17 cellular contexts compared by ENCODE assay signal in genomic region chr13:105345116-105345515, GRCh38.
DNase-seq lines count a peak whose midpoint lies in the region; ATAC-seq and TF ChIP-seq lines count a peak whose summit lies in the region.
"Had no signal": no experiment of that assay in that cellular context is flagged by ENCODE, and none has a peak within 500 bp of the region (broad histone marks: within the 10 kb centered on the region; RNA-seq: fewer than 3 reads in every experiment).

No MANE protein-coding gene starts in this region.

- H3K4me1 ChIP-seq in RWPE2 (ENCODE audit: insufficient read depth, poor library complexity, severe bottlenecking) (peaks cover 10% of the 10 kb centered on the region), neural progenitor cell (no peaks in the 10 kb centered on the region)
- H3K4me1 ChIP-seq: A549 had no signal

- H2AFZ ChIP-seq in neural progenitor cell (replicated peaks): no peak overlapping the region
- H2AFZ ChIP-seq: GM23338 had no signal

- no peaks in the 10 kb centered on the region for H3K79me2 ChIP-seq in neural progenitor cell (ENCODE audit: low read depth)

- ATAC-seq in RWPE2 (ENCODE audit: low read depth): no peak
- ATAC-seq: A549, GM23338 had no signal

- H3K27ac ChIP-seq in RWPE2 (ENCODE audit: poor library complexity, severe bottlenecking) (peak overlapping the region; percentile 65), epithelial cell of prostate (peak overlapping the region; percentile 49), neural progenitor cell (no peak overlapping the region)
- H3K27ac ChIP-seq: A549, C4-2B had no signal

- no peaks in the 10 kb centered on the region for H3K4me1 Mint-ChIP-seq in activated CD4-positive, alpha-beta memory T cell treated with anti-CD3 and anti-CD28 coated beads, Interleukin-2, amount 10 ng/mL, durations not matched to agents 7 days and 5 days
- peaks cover 7% of the 10 kb centered on the region for H3K4me1 Mint-ChIP-seq in neural progenitor cell
- H3K4me1 Mint-ChIP-seq: CD4-positive, alpha-beta memory T cell; GM23338 had no signal

- TF ChIP-seq CTCF in RWPE2 (IDR thresholded peaks at IDR 0.05; ENCODE audit: poor library complexity, severe bottlenecking) (no peak), neural progenitor cell (IDR thresholded peaks at IDR 0.05) (no peak)

- H3K9me3 ChIP-seq in RWPE2 (ENCODE audit: severe bottlenecking) (no peaks in the 10 kb centered on the region), neural progenitor cell (ENCODE audit: low read depth) (no peaks in the 10 kb centered on the region)
- H3K9me3 ChIP-seq: A549, BE2C had no signal

- no peaks in the 10 kb centered on the region for H3K9me3 Mint-ChIP-seq in activated CD4-positive, alpha-beta memory T cell treated with anti-CD3 and anti-CD28 coated beads, Interleukin-2, amount 10 ng/mL, durations not matched to agents 7 days and 5 days
- H3K9me3 Mint-ChIP-seq in neural progenitor cell: peaks cover 6% of the 10 kb centered on the region
- H3K9me3 Mint-ChIP-seq: GM23338 had no signal

- CTCF ChIA-PET in activated CD4-positive, alpha-beta memory T cell treated with anti-CD3 and anti-CD28 coated beads, Interleukin-2, amount 10 ng/mL, durations not matched to agents 7 days and 5 days (lab: Charles Lee): no interaction called here

- H4K20me1 ChIP-seq in neural progenitor cell (ENCODE audit: low read depth): no peaks in the 10 kb centered on the region

- no peak overlapping the region for H3K27ac Mint-ChIP-seq in activated CD4-positive, alpha-beta memory T cell treated with anti-CD3 and anti-CD28 coated beads, Interleukin-2, amount 10 ng/mL, durations not matched to agents 7 days and 5 days
- H3K27ac Mint-ChIP-seq in neural progenitor cell: no peak overlapping the region
- H3K27ac Mint-ChIP-seq: CD4-positive, alpha-beta memory T cell; GM23338 had no signal

- H3K27me3 Mint-ChIP-seq in activated CD4-positive, alpha-beta memory T cell treated with anti-CD3 and anti-CD28 coated beads, Interleukin-2, amount 10 ng/mL, durations not matched to agents 7 days and 5 days: no peaks in the 10 kb centered on the region
- H3K27me3 Mint-ChIP-seq in neural progenitor cell (ENCODE audit: insufficient read depth, low read depth): no peaks in the 10 kb centered on the region

- POLR2A ChIA-PET in activated CD4-positive, alpha-beta memory T cell treated with anti-CD3 and anti-CD28 coated beads, Interleukin-2, amount 10 ng/mL, durations not matched to agents 7 days and 5 days (lab: Charles Lee): no interaction called here

- H3K36me3 ChIP-seq in RWPE2 (ENCODE audit: low read depth) (no peaks in the 10 kb centered on the region), neural progenitor cell (no peaks in the 10 kb centered on the region)
- H3K36me3 ChIP-seq: BE2C had no signal

- no peaks in the 10 kb centered on the region for H3K27me3 ChIP-seq in RWPE2 (ENCODE audit: insufficient read depth, poor library complexity, severe bottlenecking)
- H3K27me3 ChIP-seq in neural progenitor cell: no peaks in the 10 kb centered on the region
- H3K27me3 ChIP-seq: BE2C had no signal

- no peak overlapping the region for H3K9ac ChIP-seq in neural progenitor cell

- no peak overlapping the region for H3K4me3 Mint-ChIP-seq in activated CD4-positive, alpha-beta memory T cell treated with anti-CD3 and anti-CD28 coated beads, Interleukin-2, amount 10 ng/mL, durations not matched to agents 7 days and 5 days
- H3K4me3 Mint-ChIP-seq in neural progenitor cell: no peak overlapping the region
- H3K4me3 Mint-ChIP-seq: CD4-positive, alpha-beta memory T cell; GM23338 had no signal

- no peak for DNase-seq in RWPE2 (ENCODE audit: low spot score)
- no peak for DNase-seq in epithelial cell of prostate (ENCODE audit: low read depth, low spot score)
- peak; percentile 72 for DNase-seq in left kidney (ENCODE audit: low read depth, low spot score)
- DNase-seq in renal cortical epithelial cell (ENCODE audit: low read depth): peak; percentile 52
- no peak for DNase-seq in NCI-H1048 (lab: John Stamatoyannopoulos, UW)
- DNase-seq in stimulated activated CD4-positive, alpha-beta T cell treated with anti-CD3 and anti-CD28 coated beads, Interleukin-4, amount 100 ng/mL, for 24 hours: no peak
- no peak for DNase-seq in activated CD4-positive, alpha-beta memory T cell treated with anti-CD3 and anti-CD28 coated beads, Interleukin-2, amount 10 ng/mL, durations not matched to agents 7 days and 5 days
- DNase-seq in neural progenitor cell (ENCODE audit: low spot score): no peak
- DNase-seq: BE2C; CD4-positive, alpha-beta memory T cell; DMS153; DMS79 treated with DMSO at 0.1 percent for 48 hours; EL; H7 had no signal

- no peak overlapping the region for H3K4me3 ChIP-seq in RWPE2 (ENCODE audit: severe bottlenecking)
- no peak overlapping the region for H3K4me3 ChIP-seq in neural progenitor cell
- H3K4me3 ChIP-seq: A549, GM23338 had no signal

- no peaks in the 10 kb centered on the region for H3F3A ChIP-seq in neural progenitor cell (ENCODE audit: low read depth)

- H3K4me2 ChIP-seq in neural progenitor cell: no peak overlapping the region
- H3K4me2 ChIP-seq: A549, GM23338 had no signal

- H3K36me3 Mint-ChIP-seq in activated CD4-positive, alpha-beta memory T cell treated with anti-CD3 and anti-CD28 coated beads, Interleukin-2, amount 10 ng/mL, durations not matched to agents 7 days and 5 days (ENCODE audit: low read depth): no peaks in the 10 kb centered on the region
- H3K36me3 Mint-ChIP-seq in neural progenitor cell: no peaks in the 10 kb centered on the region
- H3K36me3 Mint-ChIP-seq: CD4-positive, alpha-beta memory T cell had no signal

Comparison
In these comparisons a context has a peak if more than half of its experiments do, and no peak if none do; other contexts are left out.
1. DNase-seq: peak in left kidney (single experiment) and renal cortical epithelial cell (single experiment); none in RWPE2 (single experiment), epithelial cell of prostate (single experiment), NCI-H1048 (single experiment), stimulated activated CD4-positive, alpha-beta T cell treated with anti-CD3 and anti-CD28 coated beads, Interleukin-4, amount 100 ng/mL, for 24 hours (single experiment), activated CD4-positive, alpha-beta memory T cell treated with anti-CD3 and anti-CD28 coated beads, Interleukin-2, amount 10 ng/mL, durations not matched to agents 7 days and 5 days (single experiment) and neural progenitor cell (single experiment).